1 cellular context compared by ENCODE assay signal in the genomic region with DNA sequence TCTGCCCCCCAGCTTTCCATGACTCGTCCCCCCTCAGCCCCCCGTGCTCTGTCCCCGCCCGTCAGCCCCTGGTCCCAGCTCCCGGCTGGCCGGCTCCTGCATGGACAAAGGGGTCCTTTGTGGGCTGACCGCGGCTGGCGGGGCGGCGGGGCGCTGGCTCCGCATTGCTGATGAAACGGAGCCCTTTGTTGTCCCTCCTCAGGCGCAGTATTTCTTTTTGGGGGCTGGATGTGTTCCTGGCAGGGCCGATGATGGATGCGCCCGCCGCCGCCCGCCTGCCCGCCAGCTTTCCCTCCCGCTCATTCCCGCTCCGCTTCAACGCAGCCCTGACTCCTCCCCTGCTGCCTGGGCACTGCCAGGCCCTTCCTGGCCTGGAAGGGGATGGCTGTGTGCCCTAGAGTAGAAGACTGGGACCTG.
TF ChIP-seq lines count a peak whose summit lies in the region.

No MANE protein-coding gene starts in this region.

TF ChIP-seq in HepG2, 621 proteins besides CTCF, POLR2A, EP300 and RAD21 (continued from another document):
- TF ChIP-seq ZGPAT (CRISPR knock-in tag; IDR thresholded peaks at IDR 0.05) (no peak), CBX2 (IDR thresholded peaks at IDR 0.05; ENCODE audit: low read depth, low read length) (no peak), CBX2 (CRISPR knock-in tag; IDR thresholded peaks at IDR 0.05; ENCODE audit: low read depth) (no peak)
